Comparison of ENCODE assay signal across 1 cellular context in genomic region chr22:41868556-41868955, GRCh38.
TF ChIP-seq lines count a peak whose summit lies in the region.

No MANE protein-coding gene starts in this region.

TF ChIP-seq in H1, 55 proteins besides CTCF, POLR2A, EP300 and RAD21:
- no peak for TF ChIP-seq PHF8 (conservative IDR thresholded peaks at IDR 0.05; ENCODE audit: low read depth, low read length)
- TF ChIP-seq SIN3A (conservative IDR thresholded peaks at IDR 0.05 in 1 of 2, IDR thresholded peaks at IDR 0.05 in 1 of 2; ENCODE audit: low read depth in 1 of 2, low read length in 2 of 2): no peak
- TF ChIP-seq E2F6 (IDR thresholded peaks at IDR 0.05): no peak
- no peak for TF ChIP-seq CREB1 (IDR thresholded peaks at IDR 0.05)
